ENCODE assay signal across 8 cellular contexts in the genomic region with DNA sequence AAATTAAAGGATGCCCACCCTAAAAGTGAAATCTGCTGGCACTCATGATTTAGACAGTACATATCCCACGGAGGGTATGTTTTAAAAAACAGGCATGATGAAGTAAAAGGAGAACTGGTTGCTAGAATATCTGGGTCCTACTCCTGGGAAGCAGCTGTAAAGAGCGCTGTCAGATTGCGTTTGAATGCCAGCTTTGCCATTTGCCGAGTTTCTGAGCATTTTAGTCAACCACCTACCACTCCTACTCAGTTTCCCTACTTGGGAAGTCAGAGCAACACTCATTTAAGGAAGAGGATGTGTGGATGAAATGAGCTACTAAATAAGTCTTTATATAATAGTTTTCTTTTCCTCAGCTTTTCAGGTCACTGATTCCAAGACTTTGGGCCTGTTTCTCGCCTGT. TPM values are rescaled to one million over a fixed set of nuclear protein-coding genes. Genes with fewer than 3 reads are reported as not detected.
DNase-seq lines count a peak whose midpoint lies in the region; ATAC-seq, FAIRE-seq and TF ChIP-seq lines count a peak whose summit lies in the region.

No MANE protein-coding gene starts in this region.

- DNase-seq in AG09309 (ENCODE audit: low read depth) (no peak), bronchial epithelial cell (ENCODE audit: low read depth) (no peak), epidermal melanocyte (ENCODE audit: insufficient read length, low spot score) (no peak), ureter (ENCODE audit: low spot score) (no peak), COLO668 (lab: John Stamatoyannopoulos, UW; ENCODE audit: unreplicated experiment) (no peak)

- peak overlapping the region; percentile 85 for H3K4me3 ChIP-seq in AG09309 (ENCODE audit: control insufficient read depth, low read depth, low read length)
- H3K4me3 ChIP-seq in bronchial epithelial cell (ENCODE audit: low read depth, low read length): peak overlapping the region; percentile 88
- peak overlapping the region; percentile 92 to 93 for H3K4me3 ChIP-seq in muscle layer of duodenum (ENCODE audit: low read depth in 1 of 2, low read length in 2 of 2)

- peak overlapping the region; percentile 78 for H3K27ac ChIP-seq in muscle layer of duodenum (ENCODE audit: low read length)

- no peak for FAIRE-seq in bronchial epithelial cell (lab: Jason Lieb, UNC)

- peaks cover 7% of the 10 kb centered on the region for H3K36me3 Mint-ChIP-seq in IgD-negative memory B cell

- TF ChIP-seq CTCF in AG09309 (IDR thresholded peaks at IDR 0.05; ENCODE audit: control insufficient read depth, insufficient read depth, low read depth, low read length, missing control alignments) (no peak), bronchial epithelial cell (IDR thresholded peaks at IDR 0.05; ENCODE audit: insufficient read depth, low read length, severe bottlenecking) (no peak)

- peaks cover 7 to 14% of the 10 kb centered on the region in 2 donors for H3K4me1 ChIP-seq in muscle layer of duodenum (ENCODE audit: control insufficient read depth in 1 of 2, insufficient read depth in 2 of 2, low read length in 2 of 2)

- H3K27me3 Mint-ChIP-seq in IgD-negative memory B cell: no peaks in the 10 kb centered on the region

- peak overlapping the region; percentile 84 to 99 (median 99) for H3K27ac Mint-ChIP-seq in IgD-negative memory B cell

- H3K4me3 Mint-ChIP-seq in IgD-negative memory B cell: peak overlapping the region; percentile 86 to 98 (median 96)

- H3K9me3 Mint-ChIP-seq in IgD-negative memory B cell: no peaks in the 10 kb centered on the region

- H3K9me3 ChIP-seq in muscle layer of duodenum (ENCODE audit: control insufficient read depth in 1 of 2, low read length in 2 of 2): no peaks in the 10 kb centered on the region

- peaks cover 11 to 29% (median 18%) of the 10 kb centered on the region in 3 donors for H3K4me1 Mint-ChIP-seq in IgD-negative memory B cell

- ATAC-seq in HG03108 (IDR thresholded peaks at IDR 0.05; ENCODE audit: unreplicated experiment): no peak

- H3K36me3 ChIP-seq in bronchial epithelial cell (ENCODE audit: control insufficient read depth, insufficient read depth, low read length) (no peaks in the 10 kb centered on the region), muscle layer of duodenum (ENCODE audit: control insufficient read depth in 1 of 2, insufficient read depth in 2 of 2, low read length in 2 of 2) (peaks cover 5 to 7% of the 10 kb centered on the region in 2 donors)

- no peaks in the 10 kb centered on the region for H3K27me3 ChIP-seq in bronchial epithelial cell (ENCODE audit: control insufficient read depth, insufficient read depth, low read length)
- no peaks in the 10 kb centered on the region for H3K27me3 ChIP-seq in muscle layer of duodenum (ENCODE audit: low read depth, low read length)

RNA-seq across cellular contexts. Expression of a gene that starts 1.1 kb away (rescaled TPM):
- 26.0 TPM for polyA plus RNA-seq in IgD-negative memory B cell
- total RNA-seq in bronchial epithelial cell (10.1 and 11.3 TPM in 2 replicates), ureter (19.2 TPM)
